1 cellular context compared by ENCODE assay signal in the genomic region with DNA sequence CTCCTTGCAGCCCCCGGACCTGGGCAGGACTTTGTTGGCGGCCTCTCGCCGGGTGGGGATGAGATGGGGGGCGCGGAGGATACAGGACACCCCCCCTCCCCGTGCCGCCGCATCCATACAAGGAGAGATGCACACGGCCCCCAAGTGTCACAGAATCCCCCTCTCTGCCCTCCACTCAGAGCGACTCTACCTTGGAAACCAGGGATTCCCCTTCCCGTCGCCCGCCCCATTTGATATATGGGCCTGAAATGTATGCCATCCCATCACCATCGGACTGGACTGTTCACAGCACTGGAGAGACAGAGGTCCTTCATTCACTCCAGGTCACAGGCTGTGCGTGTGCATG.
TF ChIP-seq lines count a peak whose summit lies in the region.

No MANE protein-coding gene starts in this region.

TF ChIP-seq in GM23338, 12 proteins besides CTCF, POLR2A, EP300 and RAD21:
- no peak for TF ChIP-seq ZNF462 (CRISPR knock-in tag; IDR thresholded peaks at IDR 0.05)
